In the genomic region with DNA sequence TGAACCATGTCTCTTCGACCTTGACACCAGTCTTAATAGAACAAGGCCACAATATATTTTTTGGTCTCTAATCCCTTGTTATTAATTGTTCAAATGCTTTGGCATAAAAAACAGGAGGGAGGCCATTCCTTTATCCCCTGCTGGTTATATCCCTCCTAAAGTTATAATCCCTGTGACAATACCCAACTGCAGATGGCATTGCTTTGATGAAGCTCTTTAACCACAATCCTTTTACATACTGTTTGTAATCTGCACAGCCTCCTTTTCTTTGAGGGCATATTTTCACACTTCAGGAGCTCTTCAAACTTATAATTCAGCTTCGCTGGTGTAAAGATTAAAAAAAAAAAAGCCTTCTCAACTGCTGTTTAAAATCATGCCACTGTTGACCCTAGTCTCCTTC, we compare ENCODE assay signal across 23 cellular contexts.
"Had no signal": no experiment of that assay in that cellular context is flagged by ENCODE, and none has a peak within 500 bp of the region (broad histone marks: within the 10 kb centered on the region; RNA-seq: fewer than 3 reads in every experiment).

No MANE protein-coding gene starts in this region.

- H3K36me3 ChIP-seq: esophagus muscularis mucosa, gastrocnemius medialis, right atrium auricular region, sigmoid colon, thoracic aorta, transverse colon had no signal

- ATAC-seq: effector memory CD8-positive, alpha-beta T cell; gastrocnemius medialis; left ventricle myocardium superior; naive thymus-derived CD4-positive, alpha-beta T cell; stimulated activated naive B cell treated with anti-CD40 and anti-IgM and Interleukin-4, amounts not matched to agents 10 μg/mL and 1 μg/mL and 100 μg/mL, for 72 hours; stimulated activated naive CD8-positive, alpha-beta T cell treated with anti-CD3 and anti-CD28 coated beads, Interleukin-15, amount 100 ng/mL, for 72 hours had no signal

- H3K4me3 Mint-ChIP-seq: dendritic cell treated with granulocyte-macrophage colony-stimulating factor and Interleukin-4, amounts not matched to agents 40 ng/mL and 50 ng/mL, for 4 days; effector memory CD8-positive, alpha-beta T cell; immature natural killer cell; naive thymus-derived CD4-positive, alpha-beta T cell; stimulated activated naive B cell treated with anti-CD40 and anti-IgM and Interleukin-4, amounts not matched to agents 10 μg/mL and 1 μg/mL and 100 μg/mL, for 72 hours; stimulated activated naive CD8-positive, alpha-beta T cell treated with anti-CD3 and anti-CD28 coated beads, Interleukin-15, amount 100 ng/mL, for 72 hours had no signal

- H3K36me3 Mint-ChIP-seq: immature natural killer cell; naive thymus-derived CD4-positive, alpha-beta T cell; stimulated activated naive B cell treated with anti-CD40 and anti-IgM and Interleukin-4, amounts not matched to agents 10 μg/mL and 1 μg/mL and 100 μg/mL, for 72 hours had no signal

- DNase-seq: cerebellar nuclear complex; effector memory CD8-positive, alpha-beta T cell; gastrocnemius medialis; immature natural killer cell; left ventricle myocardium superior; mesenchymal stem cell; naive thymus-derived CD4-positive, alpha-beta T cell; sigmoid colon; stimulated activated CD4-positive, alpha-beta T cell treated with anti-CD3 and anti-CD28 coated beads, Interleukin-2, amount 100 ng/mL, for 24 hours; stimulated activated CD4-positive, alpha-beta T cell treated with anti-CD3 and anti-CD28 coated beads, Interleukin-4, amount 100 ng/mL, for 4 hours; stimulated activated naive B cell treated with anti-CD40 and anti-IgM and Interleukin-4, amounts not matched to agents 10 μg/mL and 1 μg/mL and 100 μg/mL, for 72 hours; stimulated activated naive CD8-positive, alpha-beta T cell treated with anti-CD3 and anti-CD28 coated beads, Interleukin-15, amount 100 ng/mL, for 72 hours; substantia nigra; transverse colon had no signal

- H3K4me1 Mint-ChIP-seq: immature natural killer cell; naive thymus-derived CD4-positive, alpha-beta T cell; stimulated activated naive B cell treated with anti-CD40 and anti-IgM and Interleukin-4, amounts not matched to agents 10 μg/mL and 1 μg/mL and 100 μg/mL, for 72 hours; stimulated activated naive CD8-positive, alpha-beta T cell treated with anti-CD3 and anti-CD28 coated beads, Interleukin-15, amount 100 ng/mL, for 72 hours had no signal

- FAIRE-seq: colon, keratinocyte had no signal

- H3K27ac Mint-ChIP-seq: dendritic cell treated with granulocyte-macrophage colony-stimulating factor and Interleukin-4, amounts not matched to agents 40 ng/mL and 50 ng/mL, for 4 days; effector memory CD8-positive, alpha-beta T cell; immature natural killer cell; naive thymus-derived CD4-positive, alpha-beta T cell; stimulated activated naive B cell treated with anti-CD40 and anti-IgM and Interleukin-4, amounts not matched to agents 10 μg/mL and 1 μg/mL and 100 μg/mL, for 72 hours had no signal

- H3K4me3 ChIP-seq: esophagus muscularis mucosa, gastrocnemius medialis, lung, right atrium auricular region, sigmoid colon, skin epidermis, thoracic aorta, transverse colon had no signal

- H3K4me1 ChIP-seq: esophagus muscularis mucosa, gastrocnemius medialis, right atrium auricular region, transverse colon had no signal

- H3K9me3 ChIP-seq: esophagus muscularis mucosa, gastrocnemius medialis, right atrium auricular region, sigmoid colon, thoracic aorta, transverse colon had no signal

- H3K27ac ChIP-seq: epithelial cell of prostate, esophagus muscularis mucosa, gastrocnemius medialis, right atrium auricular region, sigmoid colon, skin epidermis, thoracic aorta, transverse colon had no signal

- H3K27me3 ChIP-seq: esophagus muscularis mucosa, gastrocnemius medialis, right atrium auricular region, sigmoid colon, transverse colon had no signal

- H3K27me3 Mint-ChIP-seq: dendritic cell treated with granulocyte-macrophage colony-stimulating factor and Interleukin-4, amounts not matched to agents 40 ng/mL and 50 ng/mL, for 4 days; effector memory CD8-positive, alpha-beta T cell; naive thymus-derived CD4-positive, alpha-beta T cell; stimulated activated naive B cell treated with anti-CD40 and anti-IgM and Interleukin-4, amounts not matched to agents 10 μg/mL and 1 μg/mL and 100 μg/mL, for 72 hours; stimulated activated naive CD8-positive, alpha-beta T cell treated with anti-CD3 and anti-CD28 coated beads, Interleukin-15, amount 100 ng/mL, for 72 hours had no signal
